In genomic region chr16:71894921-71895678, GRCh38 we compare ENCODE assay signal across 8 cellular contexts. TPM values are rescaled to one million over a fixed set of nuclear protein-coding genes. Genes with fewer than 3 reads are reported as not detected.
A peak's percentile ranks its signal among the peaks of the same experiment; 100 is the strongest.
DNase-seq lines count a peak whose midpoint lies in the region; ATAC-seq and TF ChIP-seq lines count a peak whose summit lies in the region.

TSS of gene IST1 (plus strand) at chr16:71895531. CDS start at chr16:71915641, 20,110 bp downstream.

- H3K9me2 ChIP-seq in GM23248 (ENCODE audit: insufficient read depth), result no peaks in the 10 kb centered on the region

- ATAC-seq in natural killer cell treated with Interleukin-12 subunit alpha and Interleukin-12 subunit beta and Interleukin-15 and Interleukin-18, amount 100 ng/mL, for 72 hours, result peak; percentile 97
- ATAC-seq in stimulated activated naive CD8-positive, alpha-beta T cell treated with anti-CD3 and anti-CD28 coated beads, Interleukin-15, Interleukin-2, amounts not matched to agents 100 U/mL and 50 U/mL, for 24 hours, result peak; percentile 95

- TF ChIP-seq CTCF in RWPE1 (conservative IDR thresholded peaks at IDR 0.05; ENCODE audit: low read depth) (no peak), fibroblast of mammary gland (conservative IDR thresholded peaks at IDR 0.05; ENCODE audit: control insufficient read depth, insufficient read depth, low read depth, low read length) (no peak)

- peaks cover 47% of the 10 kb centered on the region for H3K79me2 ChIP-seq in GM23248 (ENCODE audit: insufficient read depth)

- no peaks in the 10 kb centered on the region for H3K27me3 Mint-ChIP-seq in activated T-helper 2 cell treated with anti-CD3 and anti-CD28 coated beads, Interferon-gamma antibody, Interleukin-2, Interleukin-4, amounts not matched to agents 10 μg/mL and 5 μg/mL and 100 μg/mL, durations not matched to agents 14 hours and 24 hours and 36 hours (ENCODE audit: low read depth)
- H3K27me3 Mint-ChIP-seq in natural killer cell treated with Interleukin-12 subunit alpha and Interleukin-12 subunit beta and Interleukin-15 and Interleukin-18, amount 100 ng/mL, for 72 hours, result no peaks in the 10 kb centered on the region

- H3K4me3 Mint-ChIP-seq in activated T-helper 2 cell treated with anti-CD3 and anti-CD28 coated beads, Interferon-gamma antibody, Interleukin-2, Interleukin-4, amounts not matched to agents 10 μg/mL and 5 μg/mL and 100 μg/mL, durations not matched to agents 14 hours and 24 hours and 36 hours (ENCODE audit: low read depth), result peak within 1 kb of the TSS; percentile 95
- peak within 1 kb of the TSS; percentile 92 for H3K4me3 Mint-ChIP-seq in natural killer cell treated with Interleukin-12 subunit alpha and Interleukin-12 subunit beta and Interleukin-15 and Interleukin-18, amount 100 ng/mL, for 72 hours

- WGBS in GM23248 (ENCODE audit: low coverage in 1 of 2, low lambda C conversion rate in 2 of 2, missing lambda C conversion rate in 2 of 2), 2 experiments, result 0 to 1% methylated on average over 57 to 64 of the region's 67 CpGs

- H4K20me1 ChIP-seq in GM23248 (ENCODE audit: insufficient read depth), result peaks cover 8% of the 10 kb centered on the region; the same call in 1 of the 2 replicates

- peak within 1 kb of the TSS; percentile 91 for H3K27ac ChIP-seq in GM23248
- peak within 1 kb of the TSS; percentile 96 for H3K27ac ChIP-seq in RWPE1

- in situ Hi-C loops in GM23248 (cut with MboI), result no loop called here

- no peaks in the 10 kb centered on the region for H3K27me3 ChIP-seq in GM23248 (replicated peaks; ENCODE audit: insufficient read depth)

- H3K9me3 ChIP-seq in GM23248 (ENCODE audit: low read depth), result no peaks in the 10 kb centered on the region

- peak within 1 kb of the TSS; percentile 98 for H3K27ac Mint-ChIP-seq in activated T-helper 2 cell treated with anti-CD3 and anti-CD28 coated beads, Interferon-gamma antibody, Interleukin-2, Interleukin-4, amounts not matched to agents 10 μg/mL and 5 μg/mL and 100 μg/mL, durations not matched to agents 14 hours and 24 hours and 36 hours
- peak within 1 kb of the TSS; percentile 78 to 94 for H3K27ac Mint-ChIP-seq in natural killer cell treated with Interleukin-12 subunit alpha and Interleukin-12 subunit beta and Interleukin-15 and Interleukin-18, amount 100 ng/mL, for 72 hours

- no peaks in the 10 kb centered on the region for H3K9me3 Mint-ChIP-seq in activated T-helper 2 cell treated with anti-CD3 and anti-CD28 coated beads, Interferon-gamma antibody, Interleukin-2, Interleukin-4, amounts not matched to agents 10 μg/mL and 5 μg/mL and 100 μg/mL, durations not matched to agents 14 hours and 24 hours and 36 hours
- no peaks in the 10 kb centered on the region for H3K9me3 Mint-ChIP-seq in natural killer cell treated with Interleukin-12 subunit alpha and Interleukin-12 subunit beta and Interleukin-15 and Interleukin-18, amount 100 ng/mL, for 72 hours

- peaks cover 13% of the 10 kb centered on the region for H3K4me1 Mint-ChIP-seq in activated T-helper 2 cell treated with anti-CD3 and anti-CD28 coated beads, Interferon-gamma antibody, Interleukin-2, Interleukin-4, amounts not matched to agents 10 μg/mL and 5 μg/mL and 100 μg/mL, durations not matched to agents 14 hours and 24 hours and 36 hours (ENCODE audit: low read depth)
- H3K4me1 Mint-ChIP-seq in natural killer cell treated with Interleukin-12 subunit alpha and Interleukin-12 subunit beta and Interleukin-15 and Interleukin-18, amount 100 ng/mL, for 72 hours (ENCODE audit: low read depth in 2 of 2), result peaks cover 13 to 14% of the 10 kb centered on the region in 2 donors

- H3K36me3 Mint-ChIP-seq in activated T-helper 2 cell treated with anti-CD3 and anti-CD28 coated beads, Interferon-gamma antibody, Interleukin-2, Interleukin-4, amounts not matched to agents 10 μg/mL and 5 μg/mL and 100 μg/mL, durations not matched to agents 14 hours and 24 hours and 36 hours (ENCODE audit: low read depth), result peaks cover 14% of the 10 kb centered on the region
- no peaks in the 10 kb centered on the region for H3K36me3 Mint-ChIP-seq in natural killer cell treated with Interleukin-12 subunit alpha and Interleukin-12 subunit beta and Interleukin-15 and Interleukin-18, amount 100 ng/mL, for 72 hours

- peak within 1 kb of the TSS; percentile 96 for H3K4me2 ChIP-seq in GM23248 (ENCODE audit: unreplicated experiment)

- POLR2A ChIA-PET in RWPE1 (lab: Yijun Ruan, JAX; ENCODE audit: low non-redundant PET), result interaction anchor here (0.5 to 0.8 kb wide), 2 partner anchors 8 to 49 kb away, joined by 3 read pairs; partner anchors contain the start of gene ATXN1L

- H3K4me1 ChIP-seq in GM23248 (ENCODE audit: insufficient read depth), result peaks cover 8% of the 10 kb centered on the region; the same call in 1 of the 2 replicates

- H2AFZ ChIP-seq in GM23248, result peak within 1 kb of the TSS; percentile 89

- DNase-seq in Daoy (ENCODE audit: low read depth), result peak; percentile 98
- peak; percentile 100 for DNase-seq in GM23248
- DNase-seq in Kasumi-1 (lab: John Stamatoyannopoulos, UW), result peak; percentile 97
- DNase-seq in RWPE1 (ENCODE audit: low spot score), result peak; percentile 98
- peak; percentile 97 for DNase-seq in activated T-helper 2 cell treated with anti-CD3 and anti-CD28 coated beads, Interferon-gamma antibody, Interleukin-2, Interleukin-4, amounts not matched to agents 10 μg/mL and 5 μg/mL and 100 μg/mL, durations not matched to agents 14 hours and 24 hours and 36 hours (ENCODE audit: low spot score)
- peak; percentile 99 for DNase-seq in fibroblast of mammary gland (ENCODE audit: low read depth)
- peak; percentile 98 for DNase-seq in natural killer cell treated with Interleukin-12 subunit alpha and Interleukin-12 subunit beta and Interleukin-15 and Interleukin-18, amount 100 ng/mL, for 72 hours (ENCODE audit: low spot score)
- DNase-seq in stimulated activated naive CD8-positive, alpha-beta T cell treated with anti-CD3 and anti-CD28 coated beads, Interleukin-15, Interleukin-2, amounts not matched to agents 100 U/mL and 50 U/mL, for 24 hours, result peak; percentile 97

- peak within 1 kb of the TSS; percentile 98 for H3K9ac ChIP-seq in GM23248

- H3K4me3 ChIP-seq in GM23248 (peak within 1 kb of the TSS; percentile 90), fibroblast of mammary gland (ENCODE audit: control insufficient read depth, low read depth, low read length) (peak within 1 kb of the TSS; percentile 74)

- intact Hi-C loops in activated T-helper 2 cell treated with anti-CD3 and anti-CD28 coated beads, Interferon-gamma antibody, Interleukin-2, Interleukin-4, amounts not matched to agents 10 μg/mL and 5 μg/mL and 100 μg/mL, durations not matched to agents 14 hours and 24 hours and 36 hours (cut with micrococcal nuclease), result loop anchor here (1.0 to 10.0 kb wide), 9 partner anchors 11 to 200 kb away; partner anchors contain the start of genes AP1G1, DHODH, DHX38 and PHLPP2

- H3K36me3 ChIP-seq in GM23248 (ENCODE audit: low read depth), result no peaks in the 10 kb centered on the region

- H3F3A ChIP-seq in GM23248 (ENCODE audit: insufficient read depth), result peaks cover 7% of the 10 kb centered on the region

- CTCF ChIA-PET in RWPE1 (lab: Yijun Ruan, JAX), result interaction anchor here (0.7 to 4.3 kb wide), 2 partner anchors 12 to 24 kb away, joined by 3 to 23 read pairs; partner anchors contain the start of gene ZNF821

RNA-seq across cellular contexts. Expression of gene IST1, which starts in this region (rescaled TPM):
- 178 and 216 TPM in 2 replicates for total RNA-seq in Daoy (2014; rRNA removed; shearing (Covaris generic))
- 149 and 175 TPM in 2 replicates for total RNA-seq in GM23248 (2014; rRNA removed; shearing (Covaris generic))
- 102 and 113 TPM in 2 replicates for polyA plus RNA-seq in GM23248 (2016; fragmentation: Nextera tagmentation; extraction: Ambion mirVana)
- 158 and 167 TPM in 2 replicates for total RNA-seq in activated T-helper 2 cell treated with anti-CD3 and anti-CD28 coated beads, Interferon-gamma antibody, Interleukin-2, Interleukin-4, amounts not matched to agents 10 μg/mL and 5 μg/mL and 100 μg/mL, durations not matched to agents 14 hours and 24 hours and 36 hours
- total RNA-seq in natural killer cell treated with Interleukin-12 subunit alpha and Interleukin-12 subunit beta and Interleukin-15 and Interleukin-18, amount 100 ng/mL, for 72 hours, result 100 to 1,000 TPM; 169 to 181 TPM

Comparison
In these comparisons a context has a peak if more than half of its experiments do, and no peak if none do; other contexts are left out.
1. Peak in every context shown above with its lines: DNase-seq, ATAC-seq, H3K4me3 ChIP-seq and H3K27ac ChIP-seq.